In the genomic region with DNA sequence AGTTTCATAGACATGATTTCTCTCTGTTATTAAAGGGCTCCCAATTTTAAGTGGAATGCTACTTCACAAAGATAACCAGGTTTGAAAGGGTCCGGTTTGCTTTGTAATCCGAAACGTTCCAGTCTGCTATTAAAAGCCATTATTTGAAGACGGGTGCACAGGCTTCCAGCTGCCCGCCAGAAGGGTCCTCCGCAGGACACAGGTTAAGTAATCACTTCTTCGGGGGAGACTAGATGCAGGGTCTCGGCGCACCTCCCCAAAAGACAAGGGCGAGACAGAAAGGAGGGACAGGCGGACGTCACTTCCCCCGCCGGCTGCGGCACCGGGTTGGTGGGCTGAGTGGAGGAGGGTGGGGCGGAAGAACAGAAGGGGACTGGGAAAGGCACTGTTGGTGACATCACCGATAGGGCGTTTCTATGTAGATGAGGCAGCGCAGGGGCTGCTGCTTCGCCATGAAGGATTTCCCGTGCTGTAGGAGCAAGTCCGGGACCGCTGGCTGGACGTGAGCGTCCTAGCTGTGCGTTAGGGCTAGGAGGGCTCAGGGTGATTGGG, we compare ENCODE assay signal across 8 cellular contexts. TPM values are rescaled to one million over a fixed set of nuclear protein-coding genes. Genes with fewer than 3 reads are reported as not detected.
A peak's percentile ranks its signal among the peaks of the same experiment; 100 is the strongest.
DNase-seq lines count a peak whose midpoint lies in the region; ATAC-seq and TF ChIP-seq lines count a peak whose summit lies in the region.

No MANE protein-coding gene starts in this region.

- peak overlapping the region; percentile 99 for H3K4me2 ChIP-seq in OCI-LY3 (ENCODE audit: low read length)

- no peaks in the 10 kb centered on the region for H3K9me3 ChIP-seq in OCI-LY3 (ENCODE audit: insufficient read depth, low read length)
- peaks cover 0 to 11% (median 0%) of the 10 kb centered on the region in 4 donors for H3K9me3 ChIP-seq in esophagus muscularis mucosa
- H3K9me3 ChIP-seq in mucosa of stomach (ENCODE audit: control insufficient read depth, low read length) = no peaks in the 10 kb centered on the region

- H3K27me3 ChIP-seq in OCI-LY3 (ENCODE audit: low read depth, low read length) (no peaks in the 10 kb centered on the region), esophagus muscularis mucosa (no peaks in the 10 kb centered on the region), mucosa of stomach (ENCODE audit: control insufficient read depth, insufficient read depth, low read length) (no peaks in the 10 kb centered on the region)

- no peaks in the 10 kb centered on the region for H3K36me3 ChIP-seq in OCI-LY3 (replicated peaks; ENCODE audit: low read depth, low read length)
- H3K36me3 ChIP-seq in esophagus muscularis mucosa = no peaks in the 10 kb centered on the region
- no peaks in the 10 kb centered on the region for H3K36me3 ChIP-seq in mucosa of stomach (ENCODE audit: control insufficient read depth, insufficient read depth, low read length)

- H3K79me2 ChIP-seq in OCI-LY3 (ENCODE audit: low read length) = no peaks in the 10 kb centered on the region

- H3K9me3 Mint-ChIP-seq in Calu3 (ENCODE audit: low read depth, unreplicated experiment) = no peaks in the 10 kb centered on the region

- peak overlapping the region; percentile 88; the same call in 1 of the 2 replicates for H2AFZ ChIP-seq in OCI-LY3 (ENCODE audit: low read depth, low read length)

- peak; percentile 88 for ATAC-seq in GM21529 (IDR thresholded peaks at IDR 0.05; ENCODE audit: unreplicated experiment)

- H3K4me1 ChIP-seq in OCI-LY3 (ENCODE audit: low read length) (peaks cover 27% of the 10 kb centered on the region), esophagus muscularis mucosa (peaks cover 0 to 32% (median 29%) of the 10 kb centered on the region in 4 donors), mucosa of stomach (ENCODE audit: control insufficient read depth, insufficient read depth, low read length) (peaks cover 4% of the 10 kb centered on the region)

- intact Hi-C loops in Calu3 (cut with micrococcal nuclease; ENCODE audit: unreplicated experiment) (no loop called here), esophagus muscularis mucosa (cut with DNase I) (no loop called here)

- H3K4me3 Mint-ChIP-seq in Calu3 (ENCODE audit: low read depth, unreplicated experiment) = no peak overlapping the region

- peak; percentile 7 for TF ChIP-seq POLR2A in esophagus muscularis mucosa (IDR thresholded peaks at IDR 0.05; ENCODE audit: low read depth)

- peaks cover 7% of the 10 kb centered on the region for H3K36me3 Mint-ChIP-seq in Calu3 (ENCODE audit: insufficient read depth, unreplicated experiment)

- H3K9ac ChIP-seq in OCI-LY3 (ENCODE audit: low read length) (peak overlapping the region; percentile 76), mucosa of stomach (ENCODE audit: low read length) (peak overlapping the region; percentile 97)

- BruUV-seq in Calu3 (replicated peaks; lab: Mats Ljungman, UMichigan) = no TSS peak

- TF ChIP-seq EP300 in esophagus muscularis mucosa (IDR thresholded peaks at IDR 0.05) = no peak

- DNase-seq in Calu3 (peak; percentile 93), HuH-7.5 (ENCODE audit: low spot score) (peak; percentile 90), activated T-cell treated with anti-CD3 and anti-CD28 coated beads for 48 hours (ENCODE audit: low read depth) (peak; percentile 95), esophagus muscularis mucosa (ENCODE audit: extremely low spot score) (peak; percentile 100)
- peak; percentile 99 for DNase-seq in stimulated activated CD8-positive, alpha-beta memory T cell treated with anti-CD3 and anti-CD28 coated beads, Interleukin-4, amount 100 ng/mL, for 48 hours

- under 1% methylated on average over 27 of the region's 27 CpGs for WGBS in esophagus muscularis mucosa

- no peaks in the 10 kb centered on the region for H3K4me1 Mint-ChIP-seq in Calu3 (ENCODE audit: low read depth, unreplicated experiment)

- H3K27me3 Mint-ChIP-seq in Calu3 (ENCODE audit: unreplicated experiment) = no peaks in the 10 kb centered on the region

- CTCF ChIA-PET in Calu3 (lab: Charles Lee) = interaction anchor here (0.8 to 0.9 kb wide), 2 partner anchors 44 to 56 kb away, joined by 3 to 5 read pairs; no protein-coding TSS in a partner anchor

- H4K20me1 ChIP-seq in OCI-LY3 (ENCODE audit: insufficient read depth, low read length) = no peaks in the 10 kb centered on the region

- H3K27ac ChIP-seq in OCI-LY3 (ENCODE audit: low read length) (peak overlapping the region; percentile 86), esophagus muscularis mucosa (replicated peaks in 1 of 4) (peak overlapping the region; percentile 89 to 98 (median 94))

- peak overlapping the region; percentile 79 for H3K4me3 ChIP-seq in OCI-LY3 (ENCODE audit: low read length)
- H3K4me3 ChIP-seq in esophagus muscularis mucosa = peak overlapping the region; percentile 60 to 64 (median 62)
- H3K4me3 ChIP-seq in mucosa of stomach (ENCODE audit: low read length) = peak overlapping the region; percentile 72

- TF ChIP-seq CTCF in Calu3 (IDR thresholded peaks at IDR 0.05; ENCODE audit: unreplicated experiment) (no peak), OCI-LY3 (IDR thresholded peaks at IDR 0.05; ENCODE audit: low read depth, low read length) (no peak), esophagus muscularis mucosa (IDR thresholded peaks at IDR 0.05) (no peak)

- H3K27ac Mint-ChIP-seq in Calu3 (ENCODE audit: unreplicated experiment) = no peak overlapping the region

RNA-seq across cellular contexts. Expression of gene RNU1-2, which starts 8.9 kb away (rescaled TPM):
- total RNA-seq in Calu3 (2022) = 1,678 and 1,905 TPM in 2 replicates
- total RNA-seq in esophagus muscularis mucosa = under 1 TPM in 2 of 4 donors, not detected in 2; under 0.01 TPM

RNA-seq across cellular contexts. Expression of gene CROCC, which starts 17.1 kb away (rescaled TPM):
- total RNA-seq in Calu3 (2022) = 11.7 and 12.0 TPM in 2 replicates
- total RNA-seq in esophagus muscularis mucosa = 10 to 100 TPM; 17.6 to 36.3 (median 23.0) TPM

Comparison
In these comparisons a context has a peak if more than half of its experiments do, and no peak if none do; other contexts are left out.
1. Peak in every context shown above with its lines: DNase-seq, ATAC-seq, H3K4me3 ChIP-seq and H3K27ac ChIP-seq.
2. RNA of gene RNU1-2, which starts 8.9 kb away (total RNA-seq): 1,678 to 1,905 TPM in Calu3; under 0.01 TPM in esophagus muscularis mucosa; every median in the first group is over 1,000 times any median in the second.